Comparison of ENCODE assay signal across 3 cellular contexts in the genomic region with DNA sequence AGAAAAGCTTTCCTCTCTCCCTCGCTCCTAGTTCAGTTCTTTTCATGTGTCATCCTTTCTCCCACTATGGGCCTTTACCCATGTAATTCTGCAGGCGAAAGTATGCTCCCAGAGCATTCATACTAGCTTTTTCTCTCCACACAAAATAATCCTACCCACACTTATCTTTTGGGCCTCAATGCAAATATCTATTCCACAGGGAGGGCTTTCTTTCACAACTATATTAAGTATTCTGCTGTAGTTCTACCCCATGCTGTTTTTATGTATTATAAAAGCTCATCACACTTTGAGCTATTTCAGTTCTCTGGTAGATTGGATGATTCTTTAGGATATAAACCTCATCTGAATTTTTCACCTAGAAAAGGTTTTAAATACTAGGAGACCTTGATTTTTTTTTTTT.
"Had no signal": no experiment of that assay in that cellular context is flagged by ENCODE, and none has a peak within 500 bp of the region (broad histone marks: within the 10 kb centered on the region; RNA-seq: fewer than 3 reads in every experiment).

No MANE protein-coding gene starts in this region.

- H3K4me3 ChIP-seq: GM12878 had no signal

- DNase-seq: GDM1, GF-D8 had no signal

- ATAC-seq: GM12878 had no signal
